1 cellular context compared by ENCODE assay signal in genomic region chr9:124454791-124455443, GRCh38.
TF ChIP-seq lines count a peak whose summit lies in the region.

No MANE protein-coding gene starts in this region.

TF ChIP-seq in SK-N-SH treated with all-trans-retinoic acid at 6 μM for 48 hours, 23 proteins besides CTCF, POLR2A, EP300 and RAD21 (continued from another document):
- TF ChIP-seq POU6F1 (CRISPR knock-in tag; IDR thresholded peaks at IDR 0.05; ENCODE audit: borderline replicate concordance, low read depth) (no peak), OSR1 (CRISPR knock-in tag; IDR thresholded peaks at IDR 0.05) (no peak)
